2 cellular contexts compared by ENCODE assay signal in genomic region chr1:177255411-177255810, GRCh38.
A peak's percentile ranks its signal among the peaks of the same experiment; 100 is the strongest.
TF ChIP-seq lines count a peak whose summit lies in the region.

No MANE protein-coding gene starts in this region.

TF ChIP-seq in IMR-90, 13 proteins besides CTCF, POLR2A, EP300 and RAD21:
- TF ChIP-seq FOS (IDR thresholded peaks at IDR 0.05; ENCODE audit: low read depth, low read length) (peak; percentile 42; the same call in 1 of the 2 replicates), CEBPB (IDR thresholded peaks at IDR 0.05; ENCODE audit: low read depth, low read length) (no peak)

TF ChIP-seq in HepG2, 621 proteins besides CTCF, POLR2A, EP300 and RAD21:
- no peak for TF ChIP-seq ZNF615 (CRISPR knock-in tag; IDR thresholded peaks at IDR 0.05; ENCODE audit: borderline replicate concordance)
- TF ChIP-seq FOSL2 (CRISPR knock-in tag; IDR thresholded peaks at IDR 0.05) = peak; percentile 78
